In the genomic region with DNA sequence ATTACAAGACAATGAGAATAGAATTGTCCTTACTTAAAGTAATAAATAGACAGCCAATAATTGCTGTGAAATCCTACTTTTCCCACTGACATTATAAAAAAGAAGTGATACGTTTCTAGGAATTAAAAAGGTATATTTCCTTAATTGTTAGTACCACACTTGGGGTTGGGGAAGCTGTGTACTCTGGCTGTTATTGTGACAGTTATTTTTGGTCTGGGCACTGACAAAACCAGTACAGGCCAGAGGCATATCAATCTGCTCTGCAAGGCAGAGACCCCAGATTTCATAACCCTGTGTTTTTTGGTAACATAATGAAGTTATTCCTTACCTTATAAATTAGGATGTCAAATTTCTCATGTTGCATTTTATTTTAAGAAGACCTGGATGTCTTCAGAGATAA, we compare ENCODE assay signal across 21 cellular contexts.
DNase-seq lines count a peak whose midpoint lies in the region; ATAC-seq, FAIRE-seq and TF ChIP-seq lines count a peak whose summit lies in the region.
"Had no signal": no experiment of that assay in that cellular context is flagged by ENCODE, and none has a peak within 500 bp of the region (broad histone marks: within the 10 kb centered on the region; RNA-seq: fewer than 3 reads in every experiment).

No MANE protein-coding gene starts in this region.

- no peak for TF ChIP-seq EP300 in GM12878 (IDR thresholded peaks at IDR 0.05; ENCODE audit: borderline replicate concordance in 1 of 2, control insufficient read depth in 1 of 2, low read depth in 2 of 2, low read length in 2 of 2)

- H3K9ac ChIP-seq in mammary epithelial cell (ENCODE audit: insufficient read depth, low read length) (no peak overlapping the region), GM12878 (ENCODE audit: control insufficient read depth, insufficient read depth, low read length) (no peak overlapping the region)

- RAD21 ChIA-PET in GM12878 (lab: Charles Lee; ENCODE audit: unreplicated experiment), result no interaction called here

- dilution Hi-C loops in mammary epithelial cell (cut with HindIII; ENCODE audit: low sequenced_read_pairs), result no loop called here

- ATAC-seq in GM12878 (no peak), psoas muscle (peak in 3 of 4 donors; percentile 52 to 75 (median 56))

- DNase-seq in mammary epithelial cell (no peak), breast epithelium (ENCODE audit: low spot score in 2 of 2) (no peak), GM12878 (ENCODE audit: low read depth, low spot score) (no peak), left ventricle myocardium inferior (no peak), psoas muscle (no peak), dermis blood vessel endothelial cell (no peak), CD14-positive monocyte (ENCODE audit: low spot score) (no peak)
- DNase-seq in activated naive CD8-positive, alpha-beta T cell treated with anti-CD3 and anti-CD28 coated beads for 36 hours, result no peak
- DNase-seq: 8988T, AML-193, GDM1, HFFc6, NCI-H1092, NCI-H1436, NCI-H187 treated with DMSO at 0.1 percent for 48 hours, NCI-H2107, NCI-H69 had no signal

- H3K27ac ChIP-seq in mammary epithelial cell (ENCODE audit: insufficient read depth, low read depth, low read length), result no peak overlapping the region
- H3K27ac ChIP-seq in breast epithelium, result no peak overlapping the region
- H3K27ac ChIP-seq in GM12878 (ENCODE audit: control insufficient read depth, insufficient read depth), result no peak overlapping the region
- peak overlapping the region; percentile 74 for H3K27ac ChIP-seq in left ventricle myocardium inferior (replicated peaks)
- H3K27ac ChIP-seq in psoas muscle, result peak overlapping the region; percentile 84
- H3K27ac ChIP-seq: C4-2B had no signal

- TF ChIP-seq POLR2A in breast epithelium (IDR thresholded peaks at IDR 0.05), result no peak
- no peak for TF ChIP-seq POLR2A in GM12878 (IDR thresholded peaks at IDR 0.05; ENCODE audit: low read depth, low read length)

- BruUV-seq in mammary epithelial cell (replicated peaks; lab: Mats Ljungman, UMichigan) (TSS peak; percentile 10), GM12878 (replicated peaks; lab: Mats Ljungman, UMichigan) (TSS peak; percentile 44)

- intact Hi-C loops in mammary epithelial cell (cut with micrococcal nuclease), result no loop called here
- intact Hi-C loops in breast epithelium (cut with DNase I; ENCODE audit: low total_unique reads), result no loop called here
- intact Hi-C loops in GM12878 (cut with micrococcal nuclease; ENCODE audit: unreplicated experiment), result no loop called here
- intact Hi-C loops in left ventricle myocardium inferior (cut with micrococcal nuclease), result no loop called here
- intact Hi-C loops in psoas muscle (cut with DNase I), result no loop called here
- intact Hi-C loops in CD14-positive monocyte (cut with micrococcal nuclease), result no loop called here

- H2AFZ ChIP-seq in mammary epithelial cell (ENCODE audit: low read depth, low read length), result no peak overlapping the region
- H2AFZ ChIP-seq in GM12878 (ENCODE audit: control insufficient read depth, low read depth, low read length), result no peak overlapping the region

- POLR2A ChIA-PET in GM12878 (lab: Charles Lee), result no interaction called here

- H3K36me3 ChIP-seq in mammary epithelial cell (ENCODE audit: insufficient read depth, low read length) (peaks cover 9% of the 10 kb centered on the region), breast epithelium (no peaks in the 10 kb centered on the region), GM12878 (ENCODE audit: control insufficient read depth in 2 of 2, insufficient read depth in 2 of 2, low read length in 1 of 2) (peaks cover 10 to 20% of the 10 kb centered on the region in 2 experiments; a peak in 3 of 4 replicates), left ventricle myocardium inferior (peaks cover 17% of the 10 kb centered on the region), psoas muscle (ENCODE audit: insufficient read depth in 1 of 2, low read depth in 1 of 2) (no peaks in the 10 kb centered on the region)

- TF ChIP-seq CTCF in mammary epithelial cell (conservative IDR thresholded peaks at IDR 0.05 in 1 of 2, IDR thresholded peaks at IDR 0.05 in 1 of 2; ENCODE audit: extremely low read depth in 1 of 2, insufficient read depth in 1 of 2, low read depth in 1 of 2, low read length in 2 of 2) (no peak), breast epithelium (IDR thresholded peaks at IDR 0.05) (no peak), GM12878 (IDR thresholded peaks at IDR 0.05 in 2 of 3, conservative IDR thresholded peaks at IDR 0.05 in 1 of 3; ENCODE audit: control insufficient read depth in 2 of 3, extremely low read depth in 1 of 3, insufficient read depth in 1 of 3, low read depth in 3 of 3, low read length in 3 of 3) (no peak), left ventricle myocardium inferior (IDR thresholded peaks at IDR 0.05; ENCODE audit: borderline replicate concordance) (no peak), psoas muscle (IDR thresholded peaks at IDR 0.05) (no peak), CD14-positive monocyte (IDR thresholded peaks at IDR 0.05) (no peak)

- SMC1A ChIA-PET in GM12878 (lab: Charles Lee; ENCODE audit: uncharacterized antibody, unreplicated experiment), result no interaction called here

- WGBS in mammary epithelial cell (ENCODE audit: low coverage, missing lambda C conversion rate), result 100% methylated on average over 1 of the region's 1 CpG
- 95% methylated on average over 1 of the region's 1 CpG for WGBS in GM12878 (ENCODE audit: insufficient coverage, insufficient replicate concordance, low lambda C conversion rate, missing lambda C conversion rate)
- WGBS in psoas muscle, 3 donors, result 19 to 31% (median 29%) methylated on average over 1 of the region's 1 CpG

- H3K4me3 Mint-ChIP-seq in activated naive CD8-positive, alpha-beta T cell treated with anti-CD3 and anti-CD28 coated beads for 36 hours, result no peak overlapping the region
- H3K4me3 Mint-ChIP-seq in CD14-positive monocyte, result no peak overlapping the region
- H3K4me3 Mint-ChIP-seq: HFFc6 had no signal

- H3K27me3 Mint-ChIP-seq in activated naive CD8-positive, alpha-beta T cell treated with anti-CD3 and anti-CD28 coated beads for 36 hours, result no peaks in the 10 kb centered on the region
- H3K27me3 Mint-ChIP-seq in CD14-positive monocyte (ENCODE audit: low read depth in 3 of 3), result no peaks in the 10 kb centered on the region

- no peak overlapping the region for H3K27ac Mint-ChIP-seq in activated naive CD8-positive, alpha-beta T cell treated with anti-CD3 and anti-CD28 coated beads for 36 hours
- H3K27ac Mint-ChIP-seq in CD14-positive monocyte, result no peak overlapping the region
- H3K27ac Mint-ChIP-seq: HFFc6 had no signal

- H3K27me3 ChIP-seq in mammary epithelial cell (ENCODE audit: insufficient read depth, low read length), result no peaks in the 10 kb centered on the region
- H3K27me3 ChIP-seq in breast epithelium, result no peaks in the 10 kb centered on the region
- no peaks in the 10 kb centered on the region for H3K27me3 ChIP-seq in GM12878 (replicated peaks in 1 of 2; ENCODE audit: control insufficient read depth in 2 of 2, insufficient read depth in 2 of 2, low read length in 1 of 2)
- no peaks in the 10 kb centered on the region for H3K27me3 ChIP-seq in left ventricle myocardium inferior (ENCODE audit: low read depth)
- H3K27me3 ChIP-seq in psoas muscle (ENCODE audit: insufficient read depth in 3 of 3, low read length in 2 of 3), result no peaks in the 10 kb centered on the region

- FAIRE-seq in GM12878 (lab: Jason Lieb, UNC), result peak; percentile 65
- FAIRE-seq: GM19239, H54, RCC 7860 had no signal

- H3K36me3 Mint-ChIP-seq in activated naive CD8-positive, alpha-beta T cell treated with anti-CD3 and anti-CD28 coated beads for 36 hours, result peaks cover 52% of the 10 kb centered on the region
- H3K36me3 Mint-ChIP-seq in CD14-positive monocyte, result peaks cover 51 to 71% of the 10 kb centered on the region in 2 donors

- CTCF ChIA-PET in mammary epithelial cell (lab: Charles Lee; ENCODE audit: low non-redundant PET) (no interaction called here), GM12878 (lab: Yijun Ruan, JAX) (interaction anchor here (1.3 kb wide), 1 partner anchor 12 kb away, joined by 3 read pairs; no protein-coding TSS in a partner anchor)

- in situ Hi-C loops in mammary epithelial cell (cut with MboI; ENCODE audit: low sequenced_read_pairs in 2 of 2), result no loop called here
- in situ Hi-C loops in GM12878 (cut with MboI), result no loop called here

- H3K4me1 Mint-ChIP-seq in activated naive CD8-positive, alpha-beta T cell treated with anti-CD3 and anti-CD28 coated beads for 36 hours, result peaks cover 26% of the 10 kb centered on the region
- peaks cover 16% of the 10 kb centered on the region for H3K4me1 Mint-ChIP-seq in CD14-positive monocyte

- no peak for TF ChIP-seq RAD21 in GM12878 (IDR thresholded peaks at IDR 0.05; ENCODE audit: insufficient read depth, low read depth, low read length)

- H3K4me1 ChIP-seq in mammary epithelial cell (ENCODE audit: insufficient read depth, low read length) (no peaks in the 10 kb centered on the region), breast epithelium (no peaks in the 10 kb centered on the region), GM12878 (ENCODE audit: control insufficient read depth, insufficient read depth, low read length) (no peaks in the 10 kb centered on the region), left ventricle myocardium inferior (peaks cover 47% of the 10 kb centered on the region), psoas muscle (peaks cover 61% of the 10 kb centered on the region)

- peaks cover 5% of the 10 kb centered on the region for H4K20me1 ChIP-seq in mammary epithelial cell (ENCODE audit: insufficient read depth, low read length)
- peaks cover 3% of the 10 kb centered on the region; the same call in 1 of the 2 replicates for H4K20me1 ChIP-seq in GM12878 (ENCODE audit: control insufficient read depth, insufficient read depth)

- peaks cover 95% of the 10 kb centered on the region for H3K79me2 ChIP-seq in mammary epithelial cell (ENCODE audit: insufficient read depth, low read length)
- peaks cover 29% of the 10 kb centered on the region for H3K79me2 ChIP-seq in GM12878 (ENCODE audit: control insufficient read depth, insufficient read depth, low read length)

- H3K9me3 ChIP-seq in mammary epithelial cell (replicated peaks; ENCODE audit: insufficient read depth, low read length) (no peaks in the 10 kb centered on the region), breast epithelium (peaks cover 0 to 4% of the 10 kb centered on the region in 2 donors), GM12878 (replicated peaks; ENCODE audit: control insufficient read depth, insufficient read depth, low read length) (no peaks in the 10 kb centered on the region), left ventricle myocardium inferior (replicated peaks) (peaks cover 9% of the 10 kb centered on the region), psoas muscle (no peaks in the 10 kb centered on the region)

- H3K4me3 ChIP-seq in mammary epithelial cell (replicated peaks in 1 of 3; ENCODE audit: insufficient read depth in 1 of 3, low read depth in 2 of 3, low read length in 3 of 3) (no peak overlapping the region), breast epithelium (no peak overlapping the region), GM12878 (no peak overlapping the region), left ventricle myocardium inferior (no peak overlapping the region), psoas muscle (peak overlapping the region; percentile 39)

- H3K4me2 ChIP-seq in mammary epithelial cell (ENCODE audit: insufficient read depth, low read depth, low read length) (no peak overlapping the region), GM12878 (ENCODE audit: control insufficient read depth, insufficient read depth) (no peak overlapping the region)

- H3K9me3 Mint-ChIP-seq in activated naive CD8-positive, alpha-beta T cell treated with anti-CD3 and anti-CD28 coated beads for 36 hours, result peaks cover 6% of the 10 kb centered on the region
- peaks cover 0 to 5% (median 0%) of the 10 kb centered on the region in 7 donors for H3K9me3 Mint-ChIP-seq in CD14-positive monocyte
- H3K9me3 Mint-ChIP-seq: HFFc6 had no signal

Comparison
In these comparisons a context has a peak if more than half of its experiments do, and no peak if none do; other contexts are left out.
1. H3K27ac ChIP-seq: peak in left ventricle myocardium inferior (single experiment) and psoas muscle (single experiment); none in mammary epithelial cell (single experiment), breast epithelium (0 of 2) and GM12878 (single experiment).